Comparison of ENCODE assay signal across 16 cellular contexts in the genomic region with DNA sequence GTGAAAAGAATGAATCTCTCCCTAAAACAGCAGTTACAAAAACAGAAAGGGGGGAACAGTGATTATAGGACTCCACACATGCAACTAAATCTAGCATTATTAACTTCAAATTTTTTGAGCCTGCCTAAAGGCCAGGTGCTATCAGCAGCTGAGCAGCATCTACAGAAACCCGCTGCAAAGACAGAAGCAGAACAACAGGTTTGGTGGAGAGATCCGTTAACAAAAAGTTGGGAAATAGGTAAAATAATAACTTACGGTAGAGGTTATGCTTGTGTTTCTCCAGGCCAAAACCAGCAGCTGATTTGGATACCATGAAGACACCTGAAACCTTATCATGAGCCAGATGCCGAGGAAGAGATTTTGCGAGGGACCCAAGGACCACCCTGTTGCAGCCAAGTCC.
DNase-seq lines count a peak whose midpoint lies in the region; TF ChIP-seq lines count a peak whose summit lies in the region.
"Had no signal": no experiment of that assay in that cellular context is flagged by ENCODE, and none has a peak within 500 bp of the region (broad histone marks: within the 10 kb centered on the region; RNA-seq: fewer than 3 reads in every experiment).

No MANE protein-coding gene starts in this region.

- DNase-seq in hepatocyte (ENCODE audit: low spot score), result no peak
- no peak for DNase-seq in progenitor cell of endocrine pancreas (ENCODE audit: low spot score, unreplicated experiment)
- DNase-seq in mesendoderm, result no peak
- DNase-seq in GM10248 (ENCODE audit: extremely low spot score), result no peak
- DNase-seq in HuH-7 (ENCODE audit: low spot score), result no peak
- DNase-seq: AML-193; CD4-positive, alpha-beta T cell; DMS79 treated with DMSO at 0.1 percent for 48 hours; GF-D8; GOT3; H7; HFFc6 had no signal

- POLR2A ChIA-PET in GM10248 (lab: Yijun Ruan, JAX), result no interaction called here

- H3K9me2 ChIP-seq in hepatocyte (replicated peaks; ENCODE audit: insufficient read depth), result no peaks in the 10 kb centered on the region

- H3K27ac ChIP-seq in hepatocyte (peak overlapping the region; percentile 70), mesendoderm (ENCODE audit: low read depth, low read length) (no peak overlapping the region)
- H3K27ac ChIP-seq: A549, C4-2B had no signal

- TF ChIP-seq CTCF in hepatocyte (IDR thresholded peaks at IDR 0.05; ENCODE audit: poor library complexity), result no peak
- no peak for TF ChIP-seq CTCF in nephron (IDR thresholded peaks at IDR 0.05; ENCODE audit: unreplicated experiment in 3 of 3)
- no peak for TF ChIP-seq CTCF in progenitor cell of endocrine pancreas (IDR thresholded peaks at IDR 0.05; ENCODE audit: unreplicated experiment)
- no peak for TF ChIP-seq CTCF in GM10248 (IDR thresholded peaks at IDR 0.05; ENCODE audit: control extremely low read depth, extremely low read depth, low read depth, missing control alignments)

- no peak overlapping the region for H2BK5ac ChIP-seq in mesendoderm (ENCODE audit: low read length)

- H3K9me3 Mint-ChIP-seq in nephron (no peaks in the 10 kb centered on the region), progenitor cell of endocrine pancreas (ENCODE audit: low read depth) (no peaks in the 10 kb centered on the region)
- H3K9me3 Mint-ChIP-seq: CD4-positive, alpha-beta T cell; HFFc6 had no signal

- CTCF ChIA-PET in GM10248 (lab: Yijun Ruan, JAX), result interaction anchor here (1.2 to 1.7 kb wide), 2 partner anchors 10 to 16 kb away, joined by 3 to 5 read pairs; no protein-coding TSS in a partner anchor

- no peak overlapping the region for H2AK5ac ChIP-seq in mesendoderm (ENCODE audit: low read length)

- H3K4me3 Mint-ChIP-seq in nephron, result peak overlapping the region in 1 of 3 experiments; percentile 5
- H3K4me3 Mint-ChIP-seq in progenitor cell of endocrine pancreas (ENCODE audit: low read depth), result peak overlapping the region; percentile 13
- H3K4me3 Mint-ChIP-seq: CD4-positive, alpha-beta T cell; HFFc6 had no signal

- peak overlapping the region; percentile 46 to 91 (median 87) for H3K27ac Mint-ChIP-seq in nephron
- H3K27ac Mint-ChIP-seq in progenitor cell of endocrine pancreas, result peak overlapping the region; percentile 84
- H3K27ac Mint-ChIP-seq: CD4-positive, alpha-beta T cell; HFFc6 had no signal

- H3K79me2 ChIP-seq in hepatocyte (peaks cover 18% of the 10 kb centered on the region), mesendoderm (ENCODE audit: control insufficient read depth, insufficient read depth, low read length) (no peaks in the 10 kb centered on the region)

- no peak overlapping the region for H4K8ac ChIP-seq in mesendoderm (ENCODE audit: low read depth, low read length)

- H2BK120ac ChIP-seq in mesendoderm (ENCODE audit: low read depth, low read length), result no peak overlapping the region

- H3K27me3 Mint-ChIP-seq in nephron (ENCODE audit: low read depth) (no peaks in the 10 kb centered on the region), progenitor cell of endocrine pancreas (no peaks in the 10 kb centered on the region)

- H3K9ac ChIP-seq in mesendoderm (ENCODE audit: low read length), result no peak overlapping the region

- no peak overlapping the region for H4K5ac ChIP-seq in mesendoderm (ENCODE audit: low read length)

- H3K36me3 ChIP-seq in hepatocyte (replicated peaks; ENCODE audit: insufficient read depth, low read depth) (no peaks in the 10 kb centered on the region), mesendoderm (ENCODE audit: control insufficient read depth, insufficient read depth, low read length) (no peaks in the 10 kb centered on the region)

- H3K9me3 ChIP-seq in hepatocyte (ENCODE audit: low read depth), result no peaks in the 10 kb centered on the region
- H3K9me3 ChIP-seq: A549 had no signal

- no peaks in the 10 kb centered on the region for H4K20me1 ChIP-seq in hepatocyte (ENCODE audit: insufficient read depth, poor library complexity, severe bottlenecking)

- H3K4me2 ChIP-seq in hepatocyte, result no peak overlapping the region
- H3K4me2 ChIP-seq in mesendoderm (ENCODE audit: low read length), result no peak overlapping the region
- H3K4me2 ChIP-seq: A549 had no signal

- H3K4me1 ChIP-seq in hepatocyte (ENCODE audit: insufficient read depth), result peaks cover 47% of the 10 kb centered on the region
- H3K4me1 ChIP-seq in mesendoderm (ENCODE audit: control insufficient read depth, low read depth, low read length), result peaks cover 4% of the 10 kb centered on the region
- H3K4me1 ChIP-seq: A549 had no signal

- H3K79me1 ChIP-seq in mesendoderm (ENCODE audit: low read length), result no peaks in the 10 kb centered on the region

- H2AFZ ChIP-seq in hepatocyte, result no peak overlapping the region

- no peak overlapping the region for H3K23ac ChIP-seq in mesendoderm (ENCODE audit: low read length)

- H3K4me3 ChIP-seq in hepatocyte (no peak overlapping the region), mesendoderm (ENCODE audit: low read length) (no peak overlapping the region)
- H3K4me3 ChIP-seq: A549, GM12878 had no signal

- H3K4me1 Mint-ChIP-seq in nephron (peaks cover 53% of the 10 kb centered on the region), progenitor cell of endocrine pancreas (ENCODE audit: low read depth) (peaks cover 71% of the 10 kb centered on the region)

- H3K4ac ChIP-seq in mesendoderm (ENCODE audit: low read depth, low read length), result no peak overlapping the region

- no peak overlapping the region for H2BK15ac ChIP-seq in mesendoderm (replicated peaks; ENCODE audit: low read depth)

- H3K36me3 Mint-ChIP-seq in nephron (ENCODE audit: low read depth), result no peaks in the 10 kb centered on the region
- H3K36me3 Mint-ChIP-seq in progenitor cell of endocrine pancreas (ENCODE audit: insufficient read depth), result peaks cover 8% of the 10 kb centered on the region

- H3K27me3 ChIP-seq in hepatocyte, result no peaks in the 10 kb centered on the region
- peaks cover 12% of the 10 kb centered on the region for H3K27me3 ChIP-seq in mesendoderm (ENCODE audit: insufficient read depth, low read length, poor library complexity)

- H3K18ac ChIP-seq in mesendoderm (ENCODE audit: low read length), result no peak overlapping the region

- 61% methylated on average over 5 of the region's 5 CpGs for WGBS in hepatocyte (ENCODE audit: low lambda C conversion rate, missing lambda C conversion rate)
- WGBS in mesendoderm (ENCODE audit: extremely low coverage, insufficient coverage, low lambda C conversion rate), result no CpG with 5 or more reads among the region's 5 CpGs

- H3K56ac ChIP-seq in mesendoderm (ENCODE audit: low read length), result no peak overlapping the region
